Comparison of ENCODE assay signal across 9 cellular contexts in genomic region chr4:70734971-70735370, GRCh38. TPM values are rescaled to one million over a fixed set of nuclear protein-coding genes. Genes with fewer than 3 reads are reported as not detected.
DNase-seq lines count a peak whose midpoint lies in the region; ATAC-seq and TF ChIP-seq lines count a peak whose summit lies in the region.
"Had no signal": no experiment of that assay in that cellular context is flagged by ENCODE, and none has a peak within 500 bp of the region (broad histone marks: within the 10 kb centered on the region; RNA-seq: fewer than 3 reads in every experiment).

No MANE protein-coding gene starts in this region.

- H3K27ac ChIP-seq in smooth muscle cell (ENCODE audit: low read depth) = peak overlapping the region; percentile 50
- H3K27ac ChIP-seq: C4-2B had no signal

- no peak for TF ChIP-seq CTCF in fibroblast of the aortic adventitia (IDR thresholded peaks at IDR 0.05; ENCODE audit: insufficient read depth, low read length)
- TF ChIP-seq CTCF in smooth muscle cell (IDR thresholded peaks at IDR 0.05; ENCODE audit: borderline replicate concordance, insufficient read depth, poor library complexity, severe bottlenecking) = no peak

- no peaks in the 10 kb centered on the region for H3K27me3 ChIP-seq in smooth muscle cell (ENCODE audit: low read depth)

- peaks cover 30% of the 10 kb centered on the region for H4K20me1 ChIP-seq in smooth muscle cell (ENCODE audit: low read depth)

- H3K9ac ChIP-seq in smooth muscle cell (ENCODE audit: low read depth) = peak overlapping the region; percentile 21

- peak overlapping the region; percentile 68 for H2AFZ ChIP-seq in smooth muscle cell (ENCODE audit: low read depth)

- peaks cover 64% of the 10 kb centered on the region for H3K79me2 ChIP-seq in smooth muscle cell (ENCODE audit: low read depth)

- peak overlapping the region; percentile 83 for H3K4me2 ChIP-seq in smooth muscle cell

- peak; percentile 26 for ATAC-seq in SK-N-SH treated with all-trans-retinoic acid at 6 μM for 48 hours

- no peaks in the 10 kb centered on the region for H3K36me3 ChIP-seq in smooth muscle cell (ENCODE audit: low read depth)

- WGBS in smooth muscle cell (ENCODE audit: low lambda C conversion rate) = 84% methylated on average over 3 of the region's 3 CpGs

- H3K9me3 ChIP-seq in smooth muscle cell (replicated peaks; ENCODE audit: low read depth) = no peaks in the 10 kb centered on the region

- H3F3A ChIP-seq in smooth muscle cell (ENCODE audit: low read depth) = no peaks in the 10 kb centered on the region

- DNase-seq in NOMO-1 treated with DMSO at 0.1 percent for 48 hours (lab: John Stamatoyannopoulos, UW; ENCODE audit: unreplicated experiment) (peak; percentile 32), NOMO-1 treated with dmso at 0.1 percent for 144 hours (lab: John Stamatoyannopoulos, UW; ENCODE audit: unreplicated experiment) (no peak), fibroblast of the aortic adventitia (ENCODE audit: low read depth) (no peak), smooth muscle cell (lab: John Stamatoyannopoulos, UW; ENCODE audit: unreplicated experiment) (no peak), NCI-H128 (lab: John Stamatoyannopoulos, UW; ENCODE audit: unreplicated experiment) (no peak), NCI-H1105 (lab: John Stamatoyannopoulos, UW) (no peak), islet precursor cell (no peak)

- H3K4me1 ChIP-seq in smooth muscle cell (ENCODE audit: low read depth) = peaks cover 17% of the 10 kb centered on the region

- H3K4me3 ChIP-seq in fibroblast of the aortic adventitia (ENCODE audit: low read depth, low read length) = peak overlapping the region; percentile 48
- H3K4me3 ChIP-seq in smooth muscle cell = peak overlapping the region; percentile 47

TF ChIP-seq in SK-N-SH treated with all-trans-retinoic acid at 6 μM for 48 hours, 23 proteins besides CTCF, POLR2A, EP300 and RAD21:
- TF ChIP-seq ZNF70 (CRISPR knock-in tag; IDR thresholded peaks at IDR 0.05) (no peak), TOX (CRISPR knock-in tag; IDR thresholded peaks at IDR 0.05; ENCODE audit: borderline replicate concordance) (no peak), ZNF8 (CRISPR knock-in tag; IDR thresholded peaks at IDR 0.05) (no peak), CSDC2 (CRISPR knock-in tag; IDR thresholded peaks at IDR 0.05) (no peak), CREB5 (CRISPR knock-in tag; IDR thresholded peaks at IDR 0.05; ENCODE audit: low read depth) (no peak), BACH2 (CRISPR knock-in tag; IDR thresholded peaks at IDR 0.05; ENCODE audit: borderline replicate concordance) (no peak), PPARA (CRISPR knock-in tag; IDR thresholded peaks at IDR 0.05; ENCODE audit: borderline replicate concordance) (no peak), OSR1 (CRISPR knock-in tag; IDR thresholded peaks at IDR 0.05) (no peak), ZFP3 (CRISPR knock-in tag; IDR thresholded peaks at IDR 0.05) (no peak), RARB (CRISPR knock-in tag; IDR thresholded peaks at IDR 0.05) (no peak), ZFP30 (CRISPR knock-in tag; IDR thresholded peaks at IDR 0.05) (no peak), TCF4 (CRISPR knock-in tag; IDR thresholded peaks at IDR 0.05; ENCODE audit: borderline replicate concordance) (no peak), SNAI2 (CRISPR knock-in tag; IDR thresholded peaks at IDR 0.05) (no peak), ZC3H10 (CRISPR knock-in tag; IDR thresholded peaks at IDR 0.05) (no peak), ZNF565 (CRISPR knock-in tag; conservative IDR thresholded peaks at IDR 0.05; ENCODE audit: low read depth) (no peak), POU6F1 (CRISPR knock-in tag; IDR thresholded peaks at IDR 0.05; ENCODE audit: borderline replicate concordance, low read depth) (no peak), TSHZ2 (CRISPR knock-in tag; IDR thresholded peaks at IDR 0.05) (no peak), ISL1 (CRISPR knock-in tag; IDR thresholded peaks at IDR 0.05) (no peak), ARNTL (CRISPR knock-in tag; IDR thresholded peaks at IDR 0.05; ENCODE audit: borderline replicate concordance, low read depth) (no peak)
TF ChIP-seq in SK-N-SH treated with all-trans-retinoic acid at 6 μM for 48 hours: peak in this region for 0.

RNA-seq across cellular contexts. Expression of gene RUFY3, which starts 13.2 kb away (rescaled TPM):
- total RNA-seq in fibroblast of the aortic adventitia (ENCODE audit: low replicate concordance) (64.8 and 116 TPM in 2 replicates), smooth muscle cell (42.8 and 49.2 TPM in 2 replicates)
- 22.2 and 23.6 TPM in 2 replicates for polyA plus RNA-seq in smooth muscle cell

RNA-seq across cellular contexts. Expression of gene UTP3, which starts 46.6 kb away (rescaled TPM):
- 22.5 and 30.6 TPM in 2 replicates for total RNA-seq in fibroblast of the aortic adventitia (ENCODE audit: low replicate concordance)
- 15.2 and 18.8 TPM in 2 replicates for total RNA-seq in smooth muscle cell
- 11.8 and 14.3 TPM in 2 replicates for polyA plus RNA-seq in smooth muscle cell
